ENCODE assay signal across 15 cellular contexts in the genomic region with DNA sequence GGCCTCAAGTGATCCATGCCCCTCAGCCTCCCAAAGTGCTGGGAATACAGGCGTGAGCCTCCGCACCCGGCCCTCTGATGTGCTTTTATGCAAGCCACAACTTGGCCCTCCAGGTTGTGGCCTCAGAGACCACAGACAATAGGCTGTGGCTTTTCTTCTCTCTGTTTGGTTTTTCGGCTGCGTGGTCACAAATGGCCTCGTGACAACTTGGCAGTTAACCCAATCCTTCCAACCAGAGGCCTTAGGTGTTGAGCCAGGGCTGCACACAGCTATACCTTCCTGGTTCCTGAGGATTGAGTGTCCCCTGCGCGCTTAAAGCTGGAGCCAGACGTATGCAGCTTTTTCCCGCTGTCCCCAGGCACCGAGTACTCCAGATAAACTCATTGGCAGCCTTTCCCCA. TPM values are rescaled to one million over a fixed set of nuclear protein-coding genes. Genes with fewer than 3 reads are reported as not detected.
A peak's percentile ranks its signal among the peaks of the same experiment; 100 is the strongest.
DNase-seq lines count a peak whose midpoint lies in the region; ATAC-seq and TF ChIP-seq lines count a peak whose summit lies in the region.
"Had no signal": no experiment of that assay in that cellular context is flagged by ENCODE, and none has a peak within 500 bp of the region (broad histone marks: within the 10 kb centered on the region; RNA-seq: fewer than 3 reads in every experiment).

No MANE protein-coding gene starts in this region.

- H3K4me1 Mint-ChIP-seq in Calu3 (ENCODE audit: low read depth, unreplicated experiment), result peaks cover 16% of the 10 kb centered on the region
- peaks cover 19% of the 10 kb centered on the region for H3K4me1 Mint-ChIP-seq in memory B cell

- TF ChIP-seq POLR2A in sigmoid colon (IDR thresholded peaks at IDR 0.05), result no peak

- H3K27ac ChIP-seq in GM23248 (no peak overlapping the region), VCaP (peak overlapping the region; percentile 39; the same call in 1 of the 2 replicates), sigmoid colon (peak overlapping the region in 1 of 4 donors; percentile 14)
- H3K27ac ChIP-seq: breast epithelium had no signal

- H3K27me3 Mint-ChIP-seq in Calu3 (ENCODE audit: unreplicated experiment) (no peaks in the 10 kb centered on the region), memory B cell (no peaks in the 10 kb centered on the region)

- H3K36me3 Mint-ChIP-seq in Calu3 (ENCODE audit: insufficient read depth, unreplicated experiment) (no peaks in the 10 kb centered on the region), memory B cell (no peaks in the 10 kb centered on the region)
- H3K36me3 Mint-ChIP-seq: CD8-positive, alpha-beta T cell had no signal

- H2AFZ ChIP-seq in GM23248, result peak overlapping the region; percentile 25; the same call in 1 of the 2 replicates

- no peak for TF ChIP-seq EP300 in sigmoid colon (IDR thresholded peaks at IDR 0.05)

- no peak overlapping the region for H3K9ac ChIP-seq in GM23248

- in situ Hi-C loops in GM23248 (cut with MboI), result no loop called here

- TF ChIP-seq CTCF in Calu3 (IDR thresholded peaks at IDR 0.05; ENCODE audit: unreplicated experiment) (no peak), VCaP (conservative IDR thresholded peaks at IDR 0.05) (no peak), sigmoid colon (IDR thresholded peaks at IDR 0.05) (no peak)

- no TSS peak for BruUV-seq in Calu3 (replicated peaks; lab: Mats Ljungman, UMichigan)

- peak overlapping the region; percentile 48 for H3K27ac Mint-ChIP-seq in Calu3 (ENCODE audit: unreplicated experiment)
- no peak overlapping the region for H3K27ac Mint-ChIP-seq in memory B cell
- H3K27ac Mint-ChIP-seq: CD8-positive, alpha-beta T cell had no signal

- peaks cover 9% of the 10 kb centered on the region for H3F3A ChIP-seq in GM23248 (ENCODE audit: insufficient read depth)

- CTCF ChIA-PET in Calu3 (lab: Charles Lee), result interaction anchor here (0.7 kb wide), 1 partner anchor 415 kb away, joined by 4 read pairs; no protein-coding TSS in a partner anchor

- no peaks in the 10 kb centered on the region for H3K27me3 ChIP-seq in GM23248 (replicated peaks; ENCODE audit: insufficient read depth)
- H3K27me3 ChIP-seq in sigmoid colon, result peaks cover 0 to 11% (median 0%) of the 10 kb centered on the region in 3 donors
- H3K27me3 ChIP-seq: breast epithelium, Peyer's patch had no signal

- WGBS in GM23248 (ENCODE audit: low coverage in 1 of 2, low lambda C conversion rate in 2 of 2, missing lambda C conversion rate in 2 of 2), 2 experiments, result 31 to 43% methylated on average over 11 of the region's 11 CpGs
- WGBS in sigmoid colon, 2 donors, result 49 to 73% methylated on average over 11 of the region's 11 CpGs

- DNase-seq in Calu3, result no peak
- DNase-seq in GM23248, result no peak
- no peak for DNase-seq in memory B cell (ENCODE audit: low spot score in 2 of 2)
- DNase-seq in sigmoid colon, result no peak
- DNase-seq in nucleus accumbens (lab: John Stamatoyannopoulos, UW), result no peak
- DNase-seq: activated T-cell treated with anti-CD3 and anti-CD28 coated beads, Interleukin-2, amount 50 U/mL, for 4 hours; CD8-positive, alpha-beta T cell; small intestine had no signal

- H3K9me3 Mint-ChIP-seq in Calu3 (ENCODE audit: low read depth, unreplicated experiment), result no peaks in the 10 kb centered on the region
- no peaks in the 10 kb centered on the region for H3K9me3 Mint-ChIP-seq in memory B cell
- H3K9me3 Mint-ChIP-seq: activated T-cell treated with anti-CD3 and anti-CD28 coated beads, Interleukin-2, amount 50 U/mL, for 4 hours; CD8-positive, alpha-beta T cell had no signal

- H3K4me3 Mint-ChIP-seq in Calu3 (ENCODE audit: low read depth, unreplicated experiment) (no peak overlapping the region), memory B cell (peak overlapping the region; percentile 58)
- H3K4me3 Mint-ChIP-seq: activated T-cell treated with anti-CD3 and anti-CD28 coated beads, Interleukin-2, amount 50 U/mL, for 4 hours; CD8-positive, alpha-beta T cell had no signal

- no peak overlapping the region for H3K4me2 ChIP-seq in GM23248 (ENCODE audit: unreplicated experiment)

- no peaks in the 10 kb centered on the region for H3K9me2 ChIP-seq in GM23248 (ENCODE audit: insufficient read depth)

- intact Hi-C loops in Calu3 (cut with micrococcal nuclease; ENCODE audit: unreplicated experiment) (no loop called here), sigmoid colon (cut with DNase I) (no loop called here)

- H3K79me2 ChIP-seq in GM23248 (ENCODE audit: insufficient read depth), result no peaks in the 10 kb centered on the region

- ATAC-seq in memory B cell (ENCODE audit: low read depth) (peak; percentile 47), GM19035 (IDR thresholded peaks at IDR 0.05; ENCODE audit: unreplicated experiment) (no peak), HG02840 (IDR thresholded peaks at IDR 0.05; ENCODE audit: low FRiP score, unreplicated experiment) (no peak)
- ATAC-seq: activated T-cell treated with anti-CD3 and anti-CD28 coated beads, Interleukin-2, amount 50 U/mL, for 4 hours; CD8-positive, alpha-beta T cell had no signal

- no peak overlapping the region for H3K4me3 ChIP-seq in GM23248
- H3K4me3 ChIP-seq in sigmoid colon, result no peak overlapping the region
- H3K4me3 ChIP-seq: breast epithelium, Peyer's patch had no signal

- H3K36me3 ChIP-seq in GM23248 (ENCODE audit: low read depth), result no peaks in the 10 kb centered on the region
- H3K36me3 ChIP-seq in sigmoid colon, result no peaks in the 10 kb centered on the region
- H3K36me3 ChIP-seq: breast epithelium, Peyer's patch had no signal

- H3K9me3 ChIP-seq in GM23248 (ENCODE audit: low read depth) (no peaks in the 10 kb centered on the region), sigmoid colon (no peaks in the 10 kb centered on the region)
- H3K9me3 ChIP-seq: breast epithelium, Peyer's patch had no signal

- no peaks in the 10 kb centered on the region for H4K20me1 ChIP-seq in GM23248 (ENCODE audit: insufficient read depth)

- H3K4me1 ChIP-seq in GM23248 (ENCODE audit: insufficient read depth) (0 out of 2 replicates have a peak, but pooled peaks cover 5% of the 10 kb centered on the region), sigmoid colon (no peaks in the 10 kb centered on the region)
- H3K4me1 ChIP-seq: breast epithelium, Peyer's patch had no signal

RNA-seq across cellular contexts. Expression of gene TGM3, which starts 6.3 kb away (rescaled TPM):
- total RNA-seq in Calu3 (2022), result not detected in 2 replicates
- 0.11 TPM in 1 of 2 replicates, not detected in the other for total RNA-seq in GM23248 (2014; rRNA removed; shearing (Covaris generic))
- polyA plus RNA-seq in GM23248 (2016; fragmentation: Nextera tagmentation; extraction: Ambion mirVana), result 0.14 and 0.25 TPM in 2 replicates
- total RNA-seq in sigmoid colon, result not detected
- polyA plus RNA-seq in sigmoid colon, result 1 to 10 TPM in 1 of 3 donors, under 1 TPM in 2; 0.23 to 3.0 (median 0.42) TPM
- total RNA-seq: breast epithelium; CD8-positive, alpha-beta T cell; HT-29 had no signal
- polyA plus RNA-seq: fibroblast of lung had no signal
